Comparison of ENCODE assay signal across 17 cellular contexts in genomic region chr6:133681880-133682279, GRCh38.
DNase-seq lines count a peak whose midpoint lies in the region; TF ChIP-seq lines count a peak whose summit lies in the region.
"Had no signal": no experiment of that assay in that cellular context is flagged by ENCODE, and none has a peak within 500 bp of the region (broad histone marks: within the 10 kb centered on the region; RNA-seq: fewer than 3 reads in every experiment).

No MANE protein-coding gene starts in this region.

- no peak overlapping the region for H3K9ac ChIP-seq in NT2/D1 (ENCODE audit: insufficient read length, low read depth)

- intact Hi-C loops in transverse colon (cut with DNase I; ENCODE audit: low total_unique reads), result no loop called here

- H3K4me3 ChIP-seq in H7 (ENCODE audit: insufficient read depth, low read depth, low read length), result no peak overlapping the region
- no peak overlapping the region for H3K4me3 ChIP-seq in NT2/D1 (ENCODE audit: insufficient read length, low read depth)
- H3K4me3 ChIP-seq in iPS DF 6.9 (ENCODE audit: low read length), result no peak overlapping the region
- H3K4me3 ChIP-seq in neuron (ENCODE audit: low read length), result no peak overlapping the region
- H3K4me3 ChIP-seq in transverse colon, result no peak overlapping the region

- peak overlapping the region; percentile 75 for H2AFZ ChIP-seq in neuron (ENCODE audit: low read depth, low read length)

- H3K27ac ChIP-seq in iPS DF 6.9 (ENCODE audit: low read length) (peak overlapping the region; percentile 51), transverse colon (no peak overlapping the region)

- TF ChIP-seq EP300 in transverse colon (IDR thresholded peaks at IDR 0.05; ENCODE audit: low read depth), result no peak

- no CpG with 5 or more reads among the region's 2 CpGs for WGBS in iPS DF 6.9 (ENCODE audit: insufficient coverage, insufficient read length)
- WGBS in transverse colon (ENCODE audit: low coverage in 1 of 2), 2 donors, result 17 to 21% methylated on average over 2 of the region's 2 CpGs

- no peak for TF ChIP-seq POLR2A in transverse colon (IDR thresholded peaks at IDR 0.05)

- H3K4me1 ChIP-seq in NT2/D1 (ENCODE audit: insufficient read depth, insufficient read length) (no peaks in the 10 kb centered on the region), iPS DF 6.9 (ENCODE audit: control insufficient read depth, insufficient read depth, low read length) (peaks cover 3% of the 10 kb centered on the region), neuron (ENCODE audit: insufficient read depth, low read length) (peaks cover 11% of the 10 kb centered on the region), transverse colon (peaks cover 0 to 6% (median 2%) of the 10 kb centered on the region in 4 donors)

- DNase-seq in H7, result peak; percentile 60
- DNase-seq in NT2/D1 (ENCODE audit: low read depth, low spot score), result peak; percentile 74
- peak; percentile 55 for DNase-seq in iPS DF 6.9 (ENCODE audit: low read depth, low spot score)
- DNase-seq in hypothalamus (lab: John Stamatoyannopoulos, UW), result no peak
- no peak for DNase-seq in transverse colon
- DNase-seq in activated CD4-positive, alpha-beta T cell treated with anti-CD3 and anti-CD28 coated beads, Interleukin-2, amount 50 U/mL, for 4 hours, result no peak
- DNase-seq: Calu3; CD4-positive, CD25-positive, alpha-beta regulatory T cell; DMS79 treated with DMSO at 0.1 percent for 48 hours; GF-D8; Karpas-422; MM.1S; NCI-H1417 treated with DMSO at 0.1 percent for 48 hours; NCI-H2029 treated with DMSO at 0.1 percent for 48 hours; NCI-H510A treated with DMSO at 0.1 percent for 48 hours; NK-92 treated with Interleukin-12 subunit alpha and Interleukin-12 subunit beta, amount 100 ng/mL, for 24 hours had no signal

- H3K27me3 ChIP-seq in H7 (ENCODE audit: control insufficient read depth, insufficient read depth, low read length) (no peaks in the 10 kb centered on the region), NT2/D1 (ENCODE audit: insufficient read depth, insufficient read length) (no peaks in the 10 kb centered on the region), iPS DF 6.9 (ENCODE audit: control insufficient read depth, insufficient read depth, low read length) (no peaks in the 10 kb centered on the region), neuron (ENCODE audit: insufficient read depth, low read length) (no peaks in the 10 kb centered on the region), transverse colon (no peaks in the 10 kb centered on the region)

- TF ChIP-seq CTCF in transverse colon (IDR thresholded peaks at IDR 0.05), result no peak

- in situ Hi-C loops in transverse colon (cut with MboI; ENCODE audit: low pct_ligation_motif_present in 1 of 4, low pct_unique_long_range_greater_than_20kb in 1 of 4, low sequenced_read_pairs in 3 of 4), result no loop called here

- H3K36me3 ChIP-seq in H7 (replicated peaks; ENCODE audit: control insufficient read depth, insufficient read depth, low read length) (no peaks in the 10 kb centered on the region), NT2/D1 (ENCODE audit: insufficient read depth, insufficient read length, low read length) (no peaks in the 10 kb centered on the region), iPS DF 6.9 (ENCODE audit: control insufficient read depth, insufficient read depth, low read length) (no peaks in the 10 kb centered on the region), neuron (ENCODE audit: insufficient read depth, low read length) (no peaks in the 10 kb centered on the region), transverse colon (no peaks in the 10 kb centered on the region)

- no peaks in the 10 kb centered on the region for H3K9me3 ChIP-seq in NT2/D1 (ENCODE audit: insufficient read depth, low read length)
- no peaks in the 10 kb centered on the region for H3K9me3 ChIP-seq in iPS DF 6.9 (ENCODE audit: control insufficient read depth, insufficient read depth, low read length)
- H3K9me3 ChIP-seq in neuron (ENCODE audit: low read length), result no peaks in the 10 kb centered on the region
- H3K9me3 ChIP-seq in transverse colon, result no peaks in the 10 kb centered on the region

Comparison
In these comparisons a context has a peak if more than half of its experiments do, and no peak if none do; other contexts are left out.
1. DNase-seq: peak in H7 (single experiment), NT2/D1 (single experiment) and iPS DF 6.9 (single experiment); none in hypothalamus (0 of 51), transverse colon (single experiment) and activated CD4-positive, alpha-beta T cell treated with anti-CD3 and anti-CD28 coated beads, Interleukin-2, amount 50 U/mL, for 4 hours (0 of 2).